In the genomic region with DNA sequence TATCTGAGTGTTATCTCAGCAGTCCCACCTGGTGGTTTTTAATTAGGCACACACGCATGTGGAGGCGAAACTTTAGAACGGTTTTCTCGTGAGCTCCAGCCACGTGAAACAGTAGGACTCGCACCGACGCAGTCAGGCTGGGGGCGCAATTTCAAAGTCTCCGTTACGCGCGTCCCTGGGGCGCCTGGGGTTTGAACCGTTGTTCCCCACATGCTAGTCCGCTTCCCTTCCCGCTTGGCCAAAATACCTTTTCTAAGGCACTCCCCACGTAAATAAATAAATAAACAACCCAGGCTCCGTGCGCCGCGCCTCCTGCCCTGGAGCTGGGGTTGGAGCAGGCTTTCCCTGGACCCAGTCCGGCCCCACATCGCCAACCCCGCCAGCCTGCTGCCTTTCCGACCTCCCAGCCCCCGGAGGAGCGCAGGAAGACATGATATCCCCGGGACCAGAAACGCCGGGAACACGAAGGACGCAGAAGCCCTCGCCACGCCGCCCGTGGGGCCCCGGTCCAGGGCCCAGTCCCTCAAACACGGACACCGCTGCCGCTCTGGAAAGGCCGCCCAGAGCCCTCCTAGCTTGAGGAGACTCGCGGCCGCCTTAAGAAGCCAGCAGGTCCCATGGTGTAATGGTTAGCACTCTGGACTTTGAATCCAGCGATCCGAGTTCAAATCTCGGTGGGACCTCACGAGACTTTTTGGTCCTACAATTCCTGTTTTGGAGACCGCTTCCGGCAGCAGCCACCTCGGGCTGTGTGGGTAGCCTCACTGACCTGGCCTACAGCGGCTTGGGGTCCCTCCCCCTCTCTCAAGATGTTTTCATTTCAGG, we compare ENCODE assay signal across 1 cellular context.
TF ChIP-seq lines count a peak whose summit lies in the region.

No MANE protein-coding gene starts in this region.

TF ChIP-seq in WTC11, 78 proteins besides CTCF, POLR2A, EP300 and RAD21 (continued from another document):
- TF ChIP-seq, protein P1, sequence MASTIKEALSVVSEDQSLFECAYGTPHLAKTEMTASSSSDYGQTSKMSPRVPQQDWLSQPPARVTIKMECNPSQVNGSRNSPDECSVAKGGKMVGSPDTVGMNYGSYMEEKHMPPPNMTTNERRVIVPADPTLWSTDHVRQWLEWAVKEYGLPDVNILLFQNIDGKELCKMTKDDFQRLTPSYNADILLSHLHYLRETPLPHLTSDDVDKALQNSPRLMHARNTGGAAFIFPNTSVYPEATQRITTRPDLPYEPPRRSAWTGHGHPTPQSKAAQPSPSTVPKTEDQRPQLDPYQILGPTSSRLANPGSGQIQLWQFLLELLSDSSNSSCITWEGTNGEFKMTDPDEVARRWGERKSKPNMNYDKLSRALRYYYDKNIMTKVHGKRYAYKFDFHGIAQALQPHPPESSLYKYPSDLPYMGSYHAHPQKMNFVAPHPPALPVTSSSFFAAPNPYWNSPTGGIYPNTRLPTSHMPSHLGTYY (CRISPR knock-in tag; IDR thresholded peaks at IDR 0.05), result 0 out of 2 replicates have a peak, but pooled peaks have one; percentile 61
- TF ChIP-seq, protein P2, sequence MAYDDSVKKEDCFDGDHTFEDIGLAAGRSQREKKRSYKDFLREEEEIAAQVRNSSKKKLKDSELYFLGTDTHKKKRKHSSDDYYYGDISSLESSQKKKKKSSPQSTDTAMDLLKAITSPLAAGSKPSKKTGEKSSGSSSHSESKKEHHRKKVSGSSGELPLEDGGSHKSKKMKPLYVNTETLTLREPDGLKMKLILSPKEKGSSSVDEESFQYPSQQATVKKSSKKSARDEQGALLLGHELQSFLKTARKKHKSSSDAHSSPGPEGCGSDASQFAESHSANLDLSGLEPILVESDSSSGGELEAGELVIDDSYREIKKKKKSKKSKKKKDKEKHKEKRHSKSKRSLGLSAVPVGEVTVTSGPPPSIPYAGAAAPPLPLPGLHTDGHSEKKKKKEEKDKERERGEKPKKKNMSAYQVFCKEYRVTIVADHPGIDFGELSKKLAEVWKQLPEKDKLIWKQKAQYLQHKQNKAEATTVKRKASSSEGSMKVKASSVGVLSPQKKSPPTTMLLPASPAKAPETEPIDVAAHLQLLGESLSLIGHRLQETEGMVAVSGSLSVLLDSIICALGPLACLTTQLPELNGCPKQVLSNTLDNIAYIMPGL (CRISPR knock-in tag; IDR thresholded peaks at IDR 0.05), result peak; percentile 98
- TF ChIP-seq, protein P3, sequence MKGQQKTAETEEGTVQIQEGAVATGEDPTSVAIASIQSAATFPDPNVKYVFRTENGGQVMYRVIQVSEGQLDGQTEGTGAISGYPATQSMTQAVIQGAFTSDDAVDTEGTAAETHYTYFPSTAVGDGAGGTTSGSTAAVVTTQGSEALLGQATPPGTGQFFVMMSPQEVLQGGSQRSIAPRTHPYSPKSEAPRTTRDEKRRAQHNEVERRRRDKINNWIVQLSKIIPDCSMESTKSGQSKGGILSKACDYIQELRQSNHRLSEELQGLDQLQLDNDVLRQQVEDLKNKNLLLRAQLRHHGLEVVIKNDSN (CRISPR knock-in tag; IDR thresholded peaks at IDR 0.05), result peak; percentile 45; the same call in 1 of the 2 replicates
- TF ChIP-seq, protein P4, sequence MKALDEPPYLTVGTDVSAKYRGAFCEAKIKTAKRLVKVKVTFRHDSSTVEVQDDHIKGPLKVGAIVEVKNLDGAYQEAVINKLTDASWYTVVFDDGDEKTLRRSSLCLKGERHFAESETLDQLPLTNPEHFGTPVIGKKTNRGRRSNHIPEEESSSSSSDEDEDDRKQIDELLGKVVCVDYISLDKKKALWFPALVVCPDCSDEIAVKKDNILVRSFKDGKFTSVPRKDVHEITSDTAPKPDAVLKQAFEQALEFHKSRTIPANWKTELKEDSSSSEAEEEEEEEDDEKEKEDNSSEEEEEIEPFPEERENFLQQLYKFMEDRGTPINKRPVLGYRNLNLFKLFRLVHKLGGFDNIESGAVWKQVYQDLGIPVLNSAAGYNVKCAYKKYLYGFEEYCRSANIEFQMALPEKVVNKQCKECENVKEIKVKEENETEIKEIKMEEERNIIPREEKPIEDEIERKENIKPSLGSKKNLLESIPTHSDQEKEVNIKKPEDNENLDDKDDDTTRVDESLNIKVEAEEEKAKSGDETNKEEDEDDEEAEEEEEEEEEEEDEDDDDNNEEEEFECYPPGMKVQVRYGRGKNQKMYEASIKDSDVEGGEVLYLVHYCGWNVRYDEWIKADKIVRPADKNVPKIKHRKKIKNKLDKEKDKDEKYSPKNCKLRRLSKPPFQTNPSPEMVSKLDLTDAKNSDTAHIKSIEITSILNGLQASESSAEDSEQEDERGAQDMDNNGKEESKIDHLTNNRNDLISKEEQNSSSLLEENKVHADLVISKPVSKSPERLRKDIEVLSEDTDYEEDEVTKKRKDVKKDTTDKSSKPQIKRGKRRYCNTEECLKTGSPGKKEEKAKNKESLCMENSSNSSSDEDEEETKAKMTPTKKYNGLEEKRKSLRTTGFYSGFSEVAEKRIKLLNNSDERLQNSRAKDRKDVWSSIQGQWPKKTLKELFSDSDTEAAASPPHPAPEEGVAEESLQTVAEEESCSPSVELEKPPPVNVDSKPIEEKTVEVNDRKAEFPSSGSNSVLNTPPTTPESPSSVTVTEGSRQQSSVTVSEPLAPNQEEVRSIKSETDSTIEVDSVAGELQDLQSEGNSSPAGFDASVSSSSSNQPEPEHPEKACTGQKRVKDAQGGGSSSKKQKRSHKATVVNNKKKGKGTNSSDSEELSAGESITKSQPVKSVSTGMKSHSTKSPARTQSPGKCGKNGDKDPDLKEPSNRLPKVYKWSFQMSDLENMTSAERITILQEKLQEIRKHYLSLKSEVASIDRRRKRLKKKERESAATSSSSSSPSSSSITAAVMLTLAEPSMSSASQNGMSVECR (CRISPR knock-in tag; IDR thresholded peaks at IDR 0.05; ENCODE audit: borderline replicate concordance), result no peak
- TF ChIP-seq, protein P5, sequence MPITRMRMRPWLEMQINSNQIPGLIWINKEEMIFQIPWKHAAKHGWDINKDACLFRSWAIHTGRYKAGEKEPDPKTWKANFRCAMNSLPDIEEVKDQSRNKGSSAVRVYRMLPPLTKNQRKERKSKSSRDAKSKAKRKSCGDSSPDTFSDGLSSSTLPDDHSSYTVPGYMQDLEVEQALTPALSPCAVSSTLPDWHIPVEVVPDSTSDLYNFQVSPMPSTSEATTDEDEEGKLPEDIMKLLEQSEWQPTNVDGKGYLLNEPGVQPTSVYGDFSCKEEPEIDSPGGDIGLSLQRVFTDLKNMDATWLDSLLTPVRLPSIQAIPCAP (CRISPR knock-in tag; IDR thresholded peaks at IDR 0.05), result no peak
- TF ChIP-seq TEAD4 (CRISPR knock-in tag; IDR thresholded peaks at IDR 0.05) (no peak), JUN (CRISPR knock-in tag; IDR thresholded peaks at IDR 0.05) (no peak), ZNF138 (CRISPR knock-in tag; conservative IDR thresholded peaks at IDR 0.05) (no peak), FOXP1 (CRISPR knock-in tag; IDR thresholded peaks at IDR 0.05; ENCODE audit: borderline replicate concordance) (peak; percentile 87; the same call in 1 of the 2 replicates), CREM (CRISPR knock-in tag; IDR thresholded peaks at IDR 0.05) (peak; percentile 70), NFYB (CRISPR knock-in tag; conservative IDR thresholded peaks at IDR 0.05; ENCODE audit: low read depth) (no peak), TEAD1 (CRISPR knock-in tag; IDR thresholded peaks at IDR 0.05) (0 out of 2 replicates have a peak, but pooled peaks have one; percentile 26), NFE2L1 (CRISPR knock-in tag; IDR thresholded peaks at IDR 0.05) (0 out of 2 replicates have a peak, but pooled peaks have one; percentile 13)
- TF ChIP-seq, protein P6, sequence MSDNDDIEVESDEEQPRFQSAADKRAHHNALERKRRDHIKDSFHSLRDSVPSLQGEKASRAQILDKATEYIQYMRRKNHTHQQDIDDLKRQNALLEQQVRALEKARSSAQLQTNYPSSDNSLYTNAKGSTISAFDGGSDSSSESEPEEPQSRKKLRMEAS (CRISPR knock-in tag; IDR thresholded peaks at IDR 0.05), result peak; percentile 78; the same call in 1 of the 2 replicates
- TF ChIP-seq, protein P7, sequence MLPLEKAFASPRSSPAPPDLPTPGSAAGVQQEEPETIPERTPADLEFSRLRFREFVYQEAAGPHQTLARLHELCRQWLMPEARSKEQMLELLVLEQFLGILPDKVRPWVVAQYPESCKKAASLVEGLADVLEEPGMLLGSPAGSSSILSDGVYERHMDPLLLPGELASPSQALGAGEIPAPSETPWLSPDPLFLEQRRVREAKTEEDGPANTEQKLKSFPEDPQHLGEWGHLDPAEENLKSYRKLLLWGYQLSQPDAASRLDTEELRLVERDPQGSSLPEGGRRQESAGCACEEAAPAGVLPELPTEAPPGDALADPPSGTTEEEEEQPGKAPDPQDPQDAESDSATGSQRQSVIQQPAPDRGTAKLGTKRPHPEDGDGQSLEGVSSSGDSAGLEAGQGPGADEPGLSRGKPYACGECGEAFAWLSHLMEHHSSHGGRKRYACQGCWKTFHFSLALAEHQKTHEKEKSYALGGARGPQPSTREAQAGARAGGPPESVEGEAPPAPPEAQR (CRISPR knock-in tag; IDR thresholded peaks at IDR 0.05), result no peak
- TF ChIP-seq, protein P8, sequence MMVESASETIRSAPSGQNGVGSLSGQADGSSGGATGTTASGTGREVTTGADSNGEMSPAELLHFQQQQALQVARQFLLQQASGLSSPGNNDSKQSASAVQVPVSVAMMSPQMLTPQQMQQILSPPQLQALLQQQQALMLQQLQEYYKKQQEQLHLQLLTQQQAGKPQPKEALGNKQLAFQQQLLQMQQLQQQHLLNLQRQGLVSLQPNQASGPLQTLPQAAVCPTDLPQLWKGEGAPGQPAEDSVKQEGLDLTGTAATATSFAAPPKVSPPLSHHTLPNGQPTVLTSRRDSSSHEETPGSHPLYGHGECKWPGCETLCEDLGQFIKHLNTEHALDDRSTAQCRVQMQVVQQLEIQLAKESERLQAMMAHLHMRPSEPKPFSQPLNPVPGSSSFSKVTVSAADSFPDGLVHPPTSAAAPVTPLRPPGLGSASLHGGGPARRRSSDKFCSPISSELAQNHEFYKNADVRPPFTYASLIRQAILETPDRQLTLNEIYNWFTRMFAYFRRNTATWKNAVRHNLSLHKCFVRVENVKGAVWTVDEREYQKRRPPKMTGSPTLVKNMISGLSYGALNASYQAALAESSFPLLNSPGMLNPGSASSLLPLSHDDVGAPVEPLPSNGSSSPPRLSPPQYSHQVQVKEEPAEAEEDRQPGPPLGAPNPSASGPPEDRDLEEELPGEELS (CRISPR knock-in tag; IDR thresholded peaks at IDR 0.05), result 0 out of 2 replicates have a peak, but pooled peaks have one; percentile 58
- TF ChIP-seq, protein P9, sequence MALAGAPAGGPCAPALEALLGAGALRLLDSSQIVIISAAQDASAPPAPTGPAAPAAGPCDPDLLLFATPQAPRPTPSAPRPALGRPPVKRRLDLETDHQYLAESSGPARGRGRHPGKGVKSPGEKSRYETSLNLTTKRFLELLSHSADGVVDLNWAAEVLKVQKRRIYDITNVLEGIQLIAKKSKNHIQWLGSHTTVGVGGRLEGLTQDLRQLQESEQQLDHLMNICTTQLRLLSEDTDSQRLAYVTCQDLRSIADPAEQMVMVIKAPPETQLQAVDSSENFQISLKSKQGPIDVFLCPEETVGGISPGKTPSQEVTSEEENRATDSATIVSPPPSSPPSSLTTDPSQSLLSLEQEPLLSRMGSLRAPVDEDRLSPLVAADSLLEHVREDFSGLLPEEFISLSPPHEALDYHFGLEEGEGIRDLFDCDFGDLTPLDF (CRISPR knock-in tag; IDR thresholded peaks at IDR 0.05), result no peak
